Comparison of ENCODE assay signal across 1 cellular context in genomic region chr11:6737872-6738466, GRCh38.
TF ChIP-seq lines count a peak whose summit lies in the region.

No MANE protein-coding gene starts in this region.

TF ChIP-seq in HCT116, 20 proteins besides CTCF, POLR2A, EP300 and RAD21 (continued from another document):
- TF ChIP-seq ZFX (IDR thresholded peaks at IDR 0.05), result no peak
TF ChIP-seq in HCT116: peak in this region for 0.
